ENCODE assay signal across 9 cellular contexts in the genomic region with DNA sequence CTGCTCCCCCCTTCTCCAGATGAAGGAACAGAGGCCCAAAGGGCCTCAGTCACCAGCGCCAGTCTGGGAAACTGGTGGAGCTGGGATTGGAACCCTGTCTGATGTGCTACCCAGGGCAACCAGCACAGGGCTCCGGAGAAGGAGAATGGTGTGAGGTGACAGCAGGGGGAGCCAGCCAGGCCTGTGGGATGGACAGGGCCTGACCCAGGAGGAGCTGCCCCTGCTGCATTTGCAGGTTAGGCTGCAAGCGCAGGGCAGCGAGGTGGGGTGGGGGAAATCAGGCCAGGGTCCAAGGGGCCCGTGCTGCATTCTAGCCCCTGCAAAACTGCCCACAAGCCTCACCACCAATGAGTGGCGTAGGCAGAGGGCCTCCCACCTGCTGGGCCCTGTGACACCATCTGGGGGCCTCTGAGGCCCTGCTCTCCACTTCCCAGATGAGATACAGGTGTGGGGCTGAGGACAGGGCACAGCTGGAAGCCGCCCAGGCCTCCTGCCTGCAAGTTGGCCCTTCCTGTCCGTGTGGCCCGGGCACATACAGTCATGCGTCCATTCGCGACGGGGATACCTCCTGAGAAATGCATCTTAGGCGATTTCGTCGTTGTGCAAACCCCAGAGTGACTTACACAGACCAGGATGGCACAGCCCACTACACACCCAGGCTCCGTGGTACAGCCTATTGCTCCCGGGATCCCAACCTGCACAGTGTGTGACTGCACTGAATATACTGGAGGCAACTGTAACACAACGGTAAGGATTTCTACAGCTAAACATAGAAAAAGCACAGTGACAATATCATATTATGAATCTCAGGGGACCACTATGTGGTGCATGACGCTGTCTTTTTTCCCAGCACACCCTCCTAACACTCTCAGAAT. TPM values are rescaled to one million over a fixed set of nuclear protein-coding genes. Genes with fewer than 3 reads are reported as not detected.
DNase-seq lines count a peak whose midpoint lies in the region; ATAC-seq and TF ChIP-seq lines count a peak whose summit lies in the region.
"Had no signal": no experiment of that assay in that cellular context is flagged by ENCODE, and none has a peak within 500 bp of the region (broad histone marks: within the 10 kb centered on the region; RNA-seq: fewer than 3 reads in every experiment).

No MANE protein-coding gene starts in this region.

- DNase-seq in body of pancreas: peak in 3 of 4 donors; percentile 4 to 10 (median 8)
- peak; percentile 12 to 19 for DNase-seq in lung microvascular endothelial cell (ENCODE audit: low read depth in 2 of 2)
- no peak for DNase-seq in DMS114 treated with DMSO at 0.1 percent for 48 hours (lab: John Stamatoyannopoulos, UW; ENCODE audit: unreplicated experiment)
- DNase-seq in NCI-H1105 (lab: John Stamatoyannopoulos, UW): no peak
- no peak for DNase-seq in NOMO-1 treated with DMSO at 0.1 percent for 48 hours (lab: John Stamatoyannopoulos, UW; ENCODE audit: unreplicated experiment)

- H3K9me3 ChIP-seq in DOHH2 (ENCODE audit: control insufficient read depth, insufficient read depth, low read length) (no peaks in the 10 kb centered on the region), body of pancreas (no peaks in the 10 kb centered on the region)

- WGBS in body of pancreas, 2 donors: 72 to 76% methylated on average over 11 to 20 of the region's 20 CpGs

- TF ChIP-seq CTCF in DOHH2 (IDR thresholded peaks at IDR 0.05; ENCODE audit: low read depth, low read length, poor library complexity, severe bottlenecking) (peak; percentile 11), body of pancreas (IDR thresholded peaks at IDR 0.05) (no peak)

- no peak for TF ChIP-seq POLR2A in body of pancreas (IDR thresholded peaks at IDR 0.05)

- no peak overlapping the region for H3K4me2 ChIP-seq in DOHH2 (ENCODE audit: low read length)

- H3K79me2 ChIP-seq in DOHH2 (ENCODE audit: control insufficient read depth, low read length): no peaks in the 10 kb centered on the region

- no peaks in the 10 kb centered on the region; the same call in 1 of the 2 replicates for H3K27me3 ChIP-seq in DOHH2 (ENCODE audit: control insufficient read depth, low read length)
- H3K27me3 ChIP-seq in body of pancreas: no peaks in the 10 kb centered on the region

- H3K4me1 ChIP-seq in DOHH2 (ENCODE audit: control insufficient read depth, low read length) (no peaks in the 10 kb centered on the region), body of pancreas (no peaks in the 10 kb centered on the region)

- H3K36me3 ChIP-seq in DOHH2 (ENCODE audit: control insufficient read depth, low read length): no peaks in the 10 kb centered on the region
- no peaks in the 10 kb centered on the region for H3K36me3 ChIP-seq in body of pancreas (replicated peaks in 1 of 2; ENCODE audit: insufficient read depth in 1 of 2, low read depth in 2 of 2)

- H3K9me2 ChIP-seq in DOHH2 (replicated peaks; ENCODE audit: control insufficient read depth, low read length): no peaks in the 10 kb centered on the region

- peak; percentile 23 for ATAC-seq in HG03432 (IDR thresholded peaks at IDR 0.05; ENCODE audit: unreplicated experiment)
- ATAC-seq in body of pancreas: no peak
- ATAC-seq in GM21381 (IDR thresholded peaks at IDR 0.05; ENCODE audit: unreplicated experiment): no peak

- H3K4me3 ChIP-seq in DOHH2 (ENCODE audit: low read length) (no peak overlapping the region), body of pancreas (no peak overlapping the region)

- H3K27ac ChIP-seq in DOHH2 (ENCODE audit: low read depth, low read length): no peak overlapping the region
- no peak overlapping the region for H3K27ac ChIP-seq in body of pancreas
- H3K27ac ChIP-seq: RWPE1 had no signal

- intact Hi-C loops in body of pancreas (cut with DNase I): no loop called here

- no peaks in the 10 kb centered on the region for H3F3A ChIP-seq in DOHH2 (ENCODE audit: control insufficient read depth, insufficient read depth)

- no peaks in the 10 kb centered on the region for H4K20me1 ChIP-seq in DOHH2 (ENCODE audit: control insufficient read depth, insufficient read depth, low read depth, low read length)

RNA-seq across cellular contexts. Expression of gene RASGEF1A, which starts 45.2 kb away (rescaled TPM):
- 1 to 10 TPM in 1 of 2 donors, under 1 TPM in 1; 0.66 to 2.6 TPM for total RNA-seq in body of pancreas
- total RNA-seq in lung microvascular endothelial cell: under 0.01 and 0.44 TPM in 2 replicates

Comparison
In these comparisons a context has a peak if more than half of its experiments do, and no peak if none do; other contexts are left out.
1. DNase-seq: peak in body of pancreas (3 of 4) and lung microvascular endothelial cell (2 of 2); none in DMS114 treated with DMSO at 0.1 percent for 48 hours (single experiment), NCI-H1105 (single experiment) and NOMO-1 treated with DMSO at 0.1 percent for 48 hours (single experiment).